12 cellular contexts compared by ENCODE assay signal in the genomic region with DNA sequence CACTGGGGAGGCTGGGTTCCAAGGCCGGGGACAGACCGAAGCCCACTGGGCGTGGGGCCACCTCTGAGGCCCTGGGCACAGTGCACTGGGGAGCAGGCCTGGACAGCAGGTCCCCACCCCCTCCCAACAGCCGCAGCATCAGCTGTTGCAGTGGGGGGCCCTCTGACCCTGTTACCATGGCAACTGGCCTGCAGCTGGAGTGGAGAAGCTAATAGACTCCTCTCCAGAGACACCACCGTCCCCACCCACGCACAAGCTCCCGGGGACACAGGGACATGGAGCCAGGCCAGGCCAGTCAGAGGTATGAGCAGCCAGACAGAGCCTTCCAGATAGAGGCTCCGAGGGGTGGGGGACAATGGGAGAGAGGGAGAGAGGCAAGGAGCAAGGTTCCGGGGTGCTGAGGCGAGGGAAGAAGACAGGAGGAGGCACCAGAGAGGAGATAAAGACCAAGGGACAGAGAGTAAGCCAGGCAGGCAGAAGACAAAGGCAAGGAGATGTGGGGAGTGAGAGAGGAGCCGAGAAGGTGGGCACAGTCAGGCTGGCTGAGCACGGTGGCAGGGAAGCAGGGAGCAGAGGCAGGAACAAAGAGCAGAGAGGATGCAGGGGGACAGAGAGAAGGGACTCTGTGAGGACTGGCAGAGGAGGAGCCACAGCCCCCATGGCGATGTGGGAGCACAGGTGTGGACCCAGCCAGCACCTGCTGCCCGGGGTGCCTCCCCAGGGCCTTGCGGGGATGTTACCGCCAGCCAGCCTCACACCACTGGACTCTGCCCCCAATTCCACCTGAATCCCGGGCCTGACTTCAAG. TPM values are rescaled to one million over a fixed set of nuclear protein-coding genes. Genes with fewer than 3 reads are reported as not detected.
DNase-seq lines count a peak whose midpoint lies in the region; ATAC-seq and TF ChIP-seq lines count a peak whose summit lies in the region.
"Had no signal": no experiment of that assay in that cellular context is flagged by ENCODE, and none has a peak within 500 bp of the region (broad histone marks: within the 10 kb centered on the region; RNA-seq: fewer than 3 reads in every experiment).

No MANE protein-coding gene starts in this region.

- no peaks in the 10 kb centered on the region for H3K36me3 Mint-ChIP-seq in activated T-cell treated with anti-CD3 and anti-CD28 coated beads, Interleukin-2, amount 50 U/mL, for 4 hours (ENCODE audit: insufficient read depth)
- H3K36me3 Mint-ChIP-seq in mesothelial cell of epicardium: no peaks in the 10 kb centered on the region
- H3K36me3 Mint-ChIP-seq in type B pancreatic cell: no peaks in the 10 kb centered on the region
- no peaks in the 10 kb centered on the region for H3K36me3 Mint-ChIP-seq in HFFc6 (ENCODE audit: low read depth)

- peak overlapping the region; percentile 30 for H3K27ac ChIP-seq in caudate nucleus (ENCODE audit: low read depth, low read length)
- H3K27ac ChIP-seq: vagina had no signal

- H3K9me3 Mint-ChIP-seq in activated T-cell treated with anti-CD3 and anti-CD28 coated beads, Interleukin-2, amount 50 U/mL, for 4 hours: no peaks in the 10 kb centered on the region
- H3K9me3 Mint-ChIP-seq in mesothelial cell of epicardium (no peaks in the 10 kb centered on the region), type B pancreatic cell (no peaks in the 10 kb centered on the region), HFFc6 (no peaks in the 10 kb centered on the region)
- H3K9me3 Mint-ChIP-seq in stimulated activated naive CD8-positive, alpha-beta T cell treated with anti-CD3 and anti-CD28 coated beads, Interleukin-15, amount 100 ng/mL, for 72 hours: no peaks in the 10 kb centered on the region

- H3K4me3 Mint-ChIP-seq in activated T-cell treated with anti-CD3 and anti-CD28 coated beads, Interleukin-2, amount 50 U/mL, for 4 hours: peak overlapping the region; percentile 9
- no peak overlapping the region for H3K4me3 Mint-ChIP-seq in mesothelial cell of epicardium
- H3K4me3 Mint-ChIP-seq in type B pancreatic cell: peak overlapping the region; percentile 49
- no peak overlapping the region for H3K4me3 Mint-ChIP-seq in HFFc6
- H3K4me3 Mint-ChIP-seq in stimulated activated naive CD8-positive, alpha-beta T cell treated with anti-CD3 and anti-CD28 coated beads, Interleukin-15, amount 100 ng/mL, for 72 hours: no peak overlapping the region

- peaks cover 31% of the 10 kb centered on the region for H3K4me1 Mint-ChIP-seq in activated T-cell treated with anti-CD3 and anti-CD28 coated beads, Interleukin-2, amount 50 U/mL, for 4 hours (ENCODE audit: low read depth)
- H3K4me1 Mint-ChIP-seq in mesothelial cell of epicardium: peaks cover 40% of the 10 kb centered on the region
- H3K4me1 Mint-ChIP-seq in type B pancreatic cell (ENCODE audit: unreplicated experiment): peaks cover 40% of the 10 kb centered on the region
- no peaks in the 10 kb centered on the region for H3K4me1 Mint-ChIP-seq in HFFc6 (ENCODE audit: low read depth)
- H3K4me1 Mint-ChIP-seq in stimulated activated naive CD8-positive, alpha-beta T cell treated with anti-CD3 and anti-CD28 coated beads, Interleukin-15, amount 100 ng/mL, for 72 hours: peaks cover 35% of the 10 kb centered on the region

- H3K27me3 Mint-ChIP-seq in activated T-cell treated with anti-CD3 and anti-CD28 coated beads, Interleukin-2, amount 50 U/mL, for 4 hours (ENCODE audit: low read depth): peaks cover 3% of the 10 kb centered on the region
- H3K27me3 Mint-ChIP-seq in mesothelial cell of epicardium (ENCODE audit: low read depth): peaks cover 71% of the 10 kb centered on the region
- H3K27me3 Mint-ChIP-seq in type B pancreatic cell: peaks cover 44% of the 10 kb centered on the region
- peaks cover 52% of the 10 kb centered on the region for H3K27me3 Mint-ChIP-seq in HFFc6 (ENCODE audit: insufficient read depth)
- H3K27me3 Mint-ChIP-seq in stimulated activated naive CD8-positive, alpha-beta T cell treated with anti-CD3 and anti-CD28 coated beads, Interleukin-15, amount 100 ng/mL, for 72 hours: peaks cover 13% of the 10 kb centered on the region

- H3K27ac Mint-ChIP-seq in mesothelial cell of epicardium: peak overlapping the region; percentile 19
- H3K27ac Mint-ChIP-seq in type B pancreatic cell: peak overlapping the region; percentile 48
- H3K27ac Mint-ChIP-seq in HFFc6: no peak overlapping the region
- H3K27ac Mint-ChIP-seq in stimulated activated naive CD8-positive, alpha-beta T cell treated with anti-CD3 and anti-CD28 coated beads, Interleukin-15, amount 100 ng/mL, for 72 hours: peak overlapping the region in 1 of 2 donors; percentile 51

- no peak for ATAC-seq in activated T-cell treated with anti-CD3 and anti-CD28 coated beads, Interleukin-2, amount 50 U/mL, for 4 hours
- no peak for ATAC-seq in stimulated activated naive CD8-positive, alpha-beta T cell treated with anti-CD3 and anti-CD28 coated beads, Interleukin-15, amount 100 ng/mL, for 72 hours
- ATAC-seq in HG02571 (IDR thresholded peaks at IDR 0.05; ENCODE audit: unreplicated experiment): no peak

- DNase-seq in activated T-cell treated with anti-CD3 and anti-CD28 coated beads, Interleukin-2, amount 50 U/mL, for 4 hours: no peak
- no peak for DNase-seq in activated T-cell treated with anti-CD3 and anti-CD28 coated beads, Interleukin-2, amount 50 U/mL, for 1 hour
- DNase-seq in caudate nucleus (lab: John Stamatoyannopoulos, UW): peak in 8 of 61 donors; percentile 18 to 64 (median 28)
- no peak for DNase-seq in mesothelial cell of epicardium (ENCODE audit: low spot score in 2 of 2, unreplicated experiment in 2 of 2)
- no peak for DNase-seq in type B pancreatic cell (ENCODE audit: extremely low spot score, unreplicated experiment)
- DNase-seq in HFFc6: no peak
- no peak for DNase-seq in stimulated activated naive CD8-positive, alpha-beta T cell treated with anti-CD3 and anti-CD28 coated beads, Interleukin-15, amount 100 ng/mL, for 72 hours
- DNase-seq: GDM1, mammary epithelial cell had no signal

- no peak for TF ChIP-seq CTCF in mesothelial cell of epicardium (IDR thresholded peaks at IDR 0.05; ENCODE audit: unreplicated experiment)
- no peak for TF ChIP-seq CTCF in type B pancreatic cell (conservative IDR thresholded peaks at IDR 0.05)
- no peak for TF ChIP-seq CTCF in HFFc6 (IDR thresholded peaks at IDR 0.05)

RNA-seq across cellular contexts. Expression of a gene that starts 6.7 kb away (rescaled TPM):
- under 1 TPM; 0.49 to 0.71 (median 0.66) TPM for total RNA-seq in activated T-cell treated with anti-CD3 and anti-CD28 coated beads, Interleukin-2, amount 50 U/mL, for 4 hours
- total RNA-seq in mesothelial cell of epicardium: 11.2 to 12.3 TPM (median 11.7 TPM) in 3 replicates
- 8.0 and 10.0 TPM in 2 replicates for total RNA-seq in type B pancreatic cell (ENCODE audit: low replicate concordance)
- not detected for total RNA-seq in HFFc6 (2021; fragmentation: NEBNext Ultra II Directional; extraction: Animal tissue kit (Norgen Biotek cat#: 25700))

RNA-seq across cellular contexts. Expression of a gene that starts 19.4 kb away (rescaled TPM):
- 1 to 10 TPM; 5.3 to 9.2 (median 8.2) TPM for total RNA-seq in activated T-cell treated with anti-CD3 and anti-CD28 coated beads, Interleukin-2, amount 50 U/mL, for 4 hours
- 6.0 to 7.8 TPM (median 6.6 TPM) in 3 replicates for total RNA-seq in mesothelial cell of epicardium
- 0.21 and 1.7 TPM in 2 replicates for total RNA-seq in type B pancreatic cell (ENCODE audit: low replicate concordance)
- total RNA-seq in HFFc6 (2021; fragmentation: NEBNext Ultra II Directional; extraction: Animal tissue kit (Norgen Biotek cat#: 25700)): 1 to 10 TPM in 4 of 6 experiments, under 1 TPM in 2; 0.55 to 3.0 (median 2.0) TPM

RNA-seq across cellular contexts. Expression of a gene that starts 52.8 kb away (rescaled TPM):
- total RNA-seq in activated T-cell treated with anti-CD3 and anti-CD28 coated beads, Interleukin-2, amount 50 U/mL, for 4 hours: 1 to 10 TPM; 5.8 to 7.3 (median 6.7) TPM
- 10.6 to 14.0 TPM (median 11.8 TPM) in 3 replicates for total RNA-seq in mesothelial cell of epicardium
- 33.8 and 53.2 TPM in 2 replicates for total RNA-seq in type B pancreatic cell (ENCODE audit: low replicate concordance)
- total RNA-seq in HFFc6 (2021; fragmentation: NEBNext Ultra II Directional; extraction: Animal tissue kit (Norgen Biotek cat#: 25700)): under 1 TPM; 0.11 to 0.94 (median 0.18) TPM
- total RNA-seq: skeletal muscle tissue had no signal

RNA-seq across cellular contexts. Expression of a gene that starts 56.8 kb away (rescaled TPM):
- total RNA-seq in activated T-cell treated with anti-CD3 and anti-CD28 coated beads, Interleukin-2, amount 50 U/mL, for 4 hours: 10 to 100 TPM; 48.1 to 54.6 (median 48.5) TPM
- 39.8 to 48.0 TPM (median 40.7 TPM) in 3 replicates for total RNA-seq in mesothelial cell of epicardium
- total RNA-seq in type B pancreatic cell (ENCODE audit: low replicate concordance): 32.7 and 45.5 TPM in 2 replicates
- 10 to 100 TPM; 31.9 to 36.3 (median 33.2) TPM for total RNA-seq in HFFc6 (2021; fragmentation: NEBNext Ultra II Directional; extraction: Animal tissue kit (Norgen Biotek cat#: 25700))

Comparison
In these comparisons a context has a peak if more than half of its experiments do, and no peak if none do; other contexts are left out.
1. H3K4me3 Mint-ChIP-seq: peak in activated T-cell treated with anti-CD3 and anti-CD28 coated beads, Interleukin-2, amount 50 U/mL, for 4 hours (single experiment) and type B pancreatic cell (single experiment); none in mesothelial cell of epicardium (single experiment), HFFc6 (single experiment) and stimulated activated naive CD8-positive, alpha-beta T cell treated with anti-CD3 and anti-CD28 coated beads, Interleukin-15, amount 100 ng/mL, for 72 hours (0 of 2).